In genomic region chr2:96907405-96908041, GRCh38 we compare ENCODE assay signal across 11 cellular contexts. TPM values are rescaled to one million over a fixed set of nuclear protein-coding genes. Genes with fewer than 3 reads are reported as not detected.
DNase-seq lines count a peak whose midpoint lies in the region; ATAC-seq and TF ChIP-seq lines count a peak whose summit lies in the region.
"Had no signal": no experiment of that assay in that cellular context is flagged by ENCODE, and none has a peak within 500 bp of the region (broad histone marks: within the 10 kb centered on the region; RNA-seq: fewer than 3 reads in every experiment).

No MANE protein-coding gene starts in this region.

- 40 to 71% methylated on average over 1 to 14 of the region's 15 CpGs for WGBS in upper lobe of left lung, 2 donors

- peak; percentile 90 for ATAC-seq in upper lobe of left lung (ENCODE audit: low FRiP score in 2 of 2)
- no peak for ATAC-seq in GM19467 (IDR thresholded peaks at IDR 0.05; ENCODE audit: unreplicated experiment)

- peak overlapping the region; percentile 65 for H2AFZ ChIP-seq in fibroblast of lung (ENCODE audit: low read length)

- no peak for TF ChIP-seq EP300 in upper lobe of left lung (IDR thresholded peaks at IDR 0.05)

- peak; percentile 35 for DNase-seq in DMS 273 (lab: John Stamatoyannopoulos, UW; ENCODE audit: unreplicated experiment)
- DNase-seq in DMS 273 treated with DMSO at 0.1 percent for 48 hours (lab: John Stamatoyannopoulos, UW): no peak
- peak; percentile 70 to 71 for DNase-seq in fibroblast of lung (ENCODE audit: low read depth in 2 of 2)
- peak; percentile 69 for DNase-seq in mucosa of gallbladder (ENCODE audit: low spot score)
- DNase-seq in upper lobe of left lung: peak; percentile 62 to 84
- no peak for DNase-seq in NCI-H146 treated with DMSO at 0.1 percent for 48 hours (lab: John Stamatoyannopoulos, UW; ENCODE audit: unreplicated experiment)
- no peak for DNase-seq in SHP77 (lab: John Stamatoyannopoulos, UW)
- DNase-seq: activated naive CD4-positive, alpha-beta T cell; stimulated activated CD4-positive, alpha-beta T cell treated with anti-CD3 and anti-CD28 coated beads, Interleukin-2, amount 100 ng/mL, for 48 hours had no signal

- TF ChIP-seq CTCF in fibroblast of lung (conservative IDR thresholded peaks at IDR 0.05 in 1 of 2, IDR thresholded peaks at IDR 0.05 in 1 of 2; ENCODE audit: low read depth in 1 of 2, low read length in 2 of 2): no peak
- TF ChIP-seq CTCF in upper lobe of left lung (IDR thresholded peaks at IDR 0.05): no peak

- peaks cover 12% of the 10 kb centered on the region for H3K4me1 ChIP-seq in fibroblast of lung (ENCODE audit: control insufficient read depth, extremely low read depth, insufficient read depth, low read length)
- H3K4me1 ChIP-seq in upper lobe of left lung: peaks cover 0 to 28% (median 14%) of the 10 kb centered on the region in 4 donors

- peak overlapping the region in 1 of 4 experiments; percentile 27 for H3K4me3 ChIP-seq in fibroblast of lung (replicated peaks in 1 of 4; ENCODE audit: control extremely low read depth in 1 of 4, insufficient read depth in 1 of 4, low read depth in 3 of 4, low read length in 4 of 4)
- H3K4me3 ChIP-seq in upper lobe of left lung: peak overlapping the region in 2 of 4 donors; percentile 14 to 22

- no peak overlapping the region for H3K27ac ChIP-seq in fibroblast of lung (ENCODE audit: insufficient read depth, low read length)
- peak overlapping the region; percentile 69 to 82 (median 78) for H3K27ac ChIP-seq in upper lobe of left lung
- H3K27ac ChIP-seq: 22Rv1 had no signal

- no peak overlapping the region for H3K9ac ChIP-seq in fibroblast of lung (ENCODE audit: insufficient read depth, low read length)

- no peak overlapping the region for H3K4me2 ChIP-seq in fibroblast of lung (ENCODE audit: extremely low read depth, insufficient read depth, low read length)

- H3K9me3 ChIP-seq in fibroblast of lung (ENCODE audit: control insufficient read depth, insufficient read depth, low read depth, low read length) (no peaks in the 10 kb centered on the region), upper lobe of left lung (no peaks in the 10 kb centered on the region)

- H4K20me1 ChIP-seq in fibroblast of lung (ENCODE audit: control insufficient read depth, extremely low read depth, insufficient read depth, low read length): no peaks in the 10 kb centered on the region

- no peak for TF ChIP-seq POLR2A in upper lobe of left lung (IDR thresholded peaks at IDR 0.05)

- H3K27me3 ChIP-seq in fibroblast of lung (ENCODE audit: control insufficient read depth, insufficient read depth, low read length) (no peaks in the 10 kb centered on the region), upper lobe of left lung (no peaks in the 10 kb centered on the region)

- no peaks in the 10 kb centered on the region for H3K36me3 ChIP-seq in fibroblast of lung (ENCODE audit: control insufficient read depth, insufficient read depth, low read length)
- no peaks in the 10 kb centered on the region for H3K36me3 ChIP-seq in upper lobe of left lung

- H3K79me2 ChIP-seq in fibroblast of lung (ENCODE audit: control insufficient read depth, insufficient read depth, low read length): no peaks in the 10 kb centered on the region

RNA-seq across cellular contexts. Expression of gene SEMA4C, which starts 37.6 kb away (rescaled TPM):
- total RNA-seq in fibroblast of lung (17.5 and 19.8 TPM in 2 replicates), mucosa of gallbladder (42.3 TPM), upper lobe of left lung (10 to 100 TPM; 14.0 to 43.6 (median 24.2) TPM)
- polyA plus RNA-seq in fibroblast of lung: 9.4 and 12.7 TPM in 2 replicates
- 12.4 and 14.3 TPM in 2 replicates for polyA plus RNA-seq in fibroblast of lung (2012)
- 31.1 and 61.9 TPM in 2 replicates for polyA minus RNA-seq in fibroblast of lung (ENCODE audit: low replicate concordance)

RNA-seq across cellular contexts. Expression of gene ANKRD39, which starts 49.7 kb away (rescaled TPM):
- total RNA-seq in fibroblast of lung (4.6 and 5.3 TPM in 2 replicates), mucosa of gallbladder (19.1 TPM), upper lobe of left lung (10 to 100 TPM in 3 of 6 donors, 1 to 10 TPM in 3; 7.1 to 13.6 (median 11.3) TPM)
- polyA plus RNA-seq in fibroblast of lung: 5.8 and 7.1 TPM in 2 replicates
- polyA plus RNA-seq in fibroblast of lung (2012): 10.8 and 17.6 TPM in 2 replicates
- 6.5 and 14.2 TPM in 2 replicates for polyA minus RNA-seq in fibroblast of lung (ENCODE audit: low replicate concordance)

Comparison
In these comparisons a context has a peak if more than half of its experiments do, and no peak if none do; other contexts are left out.
1. DNase-seq: peak in DMS 273 (single experiment), fibroblast of lung (2 of 2), mucosa of gallbladder (single experiment) and upper lobe of left lung (2 of 2); none in DMS 273 treated with DMSO at 0.1 percent for 48 hours (single experiment), NCI-H146 treated with DMSO at 0.1 percent for 48 hours (single experiment) and SHP77 (0 of 2).